ENCODE assay signal across 8 cellular contexts in genomic region chr10:7687228-7687907, GRCh38. TPM values are rescaled to one million over a fixed set of nuclear protein-coding genes. Genes with fewer than 3 reads are reported as not detected.
DNase-seq lines count a peak whose midpoint lies in the region; ATAC-seq and TF ChIP-seq lines count a peak whose summit lies in the region.

No MANE protein-coding gene starts in this region.

- peak; percentile 60 for ATAC-seq in GM19468 (IDR thresholded peaks at IDR 0.05; ENCODE audit: extremely low read depth, unreplicated experiment)
- ATAC-seq in HG03571 (IDR thresholded peaks at IDR 0.05; ENCODE audit: unreplicated experiment), result peak; percentile 96
- ATAC-seq in lower lobe of right lung, result peak; percentile 94

- H3K4me1 ChIP-seq in Caco-2, result peaks cover 6% of the 10 kb centered on the region
- no peaks in the 10 kb centered on the region for H3K4me1 ChIP-seq in lower lobe of right lung

- intact Hi-C loops in Caco-2 (cut with micrococcal nuclease; ENCODE audit: unreplicated experiment) (loop anchor here (1.0 to 5.0 kb wide), 7 partner anchors 29 to 1615 kb away; partner anchors contain the start of gene TAF3), dorsolateral prefrontal cortex (cut with DNase I) (loop anchor here (1.0 to 5.0 kb wide), 3 partner anchors 130 to 163 kb away; partner anchors contain the start of gene TAF3 (in 1 of the 2)), lower lobe of right lung (cut with DNase I) (loop anchor here (5.0 kb wide), 1 partner anchor 160 kb away; no protein-coding TSS in a partner anchor)

- H3K27me3 ChIP-seq in Caco-2 (replicated peaks; ENCODE audit: control insufficient read depth, insufficient read depth, low read length) (no peaks in the 10 kb centered on the region), dorsolateral prefrontal cortex (no peaks in the 10 kb centered on the region), lower lobe of right lung (ENCODE audit: low read depth) (no peaks in the 10 kb centered on the region)

- H3K36me3 Mint-ChIP-seq in Caco-2 (ENCODE audit: insufficient read depth, unreplicated experiment), result no peaks in the 10 kb centered on the region

- H3K9me3 ChIP-seq in Caco-2 (peaks cover 20% of the 10 kb centered on the region), lower lobe of right lung (no peaks in the 10 kb centered on the region)

- H3K9me3 Mint-ChIP-seq in Caco-2 (ENCODE audit: unreplicated experiment), result peaks cover 13% of the 10 kb centered on the region

- BruUV-seq in Caco-2 (replicated peaks; lab: Mats Ljungman, UMichigan), result no TSS peak

- CTCF ChIA-PET in Caco-2 (lab: Charles Lee), result interaction anchor here (0.6 to 5.1 kb wide), 35 partner anchors 11 to 343 kb away, joined by 3 to 206 read pairs (median 5); partner anchors contain the start of genes ATP5F1C, ITIH2, KIN and TAF3

- TF ChIP-seq CTCF in Caco-2 (IDR thresholded peaks at IDR 0.05; ENCODE audit: insufficient read depth in 1 of 2, low read depth in 1 of 2, low read length in 1 of 2, severe bottlenecking in 1 of 2, unreplicated experiment in 1 of 2) (peak; percentile 96 to 98), dorsolateral prefrontal cortex (IDR thresholded peaks at IDR 0.05 in 54 of 56, conservative IDR thresholded peaks at IDR 0.05 in 2 of 56; ENCODE audit: low read depth in 1 of 56, partially characterized antibody in 56 of 56) (peak; percentile 78 to 99 (median 96)), lower lobe of right lung (IDR thresholded peaks at IDR 0.05) (peak; percentile 91)

- H3K27ac Mint-ChIP-seq in Caco-2 (ENCODE audit: unreplicated experiment), result peak overlapping the region; percentile 75

- H3K27me3 Mint-ChIP-seq in Caco-2 (ENCODE audit: insufficient read depth, unreplicated experiment), result no peaks in the 10 kb centered on the region

- H3K4me3 Mint-ChIP-seq in Caco-2 (ENCODE audit: unreplicated experiment), result peak overlapping the region; percentile 66

- H3K4me3 ChIP-seq in Caco-2 (ENCODE audit: low read depth, low read length) (no peak overlapping the region), dorsolateral prefrontal cortex (no peak overlapping the region), lower lobe of right lung (no peak overlapping the region)

- POLR2A ChIA-PET in Caco-2 (lab: Charles Lee), result interaction anchor here (1.0 kb wide), 1 partner anchor 162 kb away, joined by 6 read pairs; no protein-coding TSS in a partner anchor

- H3K4me1 Mint-ChIP-seq in Caco-2 (ENCODE audit: low read depth, unreplicated experiment), result peaks cover 16% of the 10 kb centered on the region

- no peaks in the 10 kb centered on the region for H3K36me3 ChIP-seq in Caco-2 (ENCODE audit: control insufficient read depth, insufficient read depth, low read length)
- no peaks in the 10 kb centered on the region for H3K36me3 ChIP-seq in lower lobe of right lung

- DNase-seq in Caco-2 (peak; percentile 93 to 94), NCI-H774 (lab: John Stamatoyannopoulos, UW) (peak; percentile 75), dorsolateral prefrontal cortex (peak; percentile 65 to 91 (median 80)), lower lobe of right lung (peak; percentile 81)
- peak; percentile 73 to 82 for DNase-seq in activated CD4-positive, alpha-beta T cell treated with anti-CD3 and anti-CD28 coated beads, Interleukin-2, amount 50 U/mL, for 48 hours
- DNase-seq in stimulated activated CD8-positive, alpha-beta memory T cell treated with anti-CD3 and anti-CD28 coated beads, Interleukin-15, amount 100 ng/mL, for 1 hour (ENCODE audit: low read depth), result peak; percentile 33

- H3K27ac ChIP-seq in dorsolateral prefrontal cortex, result no peak overlapping the region
- H3K27ac ChIP-seq in lower lobe of right lung, result no peak overlapping the region

RNA-seq across cellular contexts. Expression of gene ITIH2, which starts 15.7 kb away (rescaled TPM):
- total RNA-seq in Caco-2 (2022), result 13.3 and 20.3 TPM in 2 replicates
- 1 to 10 TPM in 76 of 120 experiments, under 1 TPM in 38, not detected in 6; 0.15 to 5.5 (median 1.4) TPM for total RNA-seq in dorsolateral prefrontal cortex
- total RNA-seq in lower lobe of right lung, result 0.32 TPM

RNA-seq across cellular contexts. Expression of gene ITIH5, which starts 20.6 kb away (rescaled TPM):
- total RNA-seq in Caco-2 (2022), result 0.18 and 0.51 TPM in 2 replicates
- 10 to 100 TPM in 105 of 120 experiments, 1 to 10 TPM in 15; 5.2 to 51.2 (median 16.2) TPM for total RNA-seq in dorsolateral prefrontal cortex
- total RNA-seq in lower lobe of right lung, result 14.8 TPM

Comparison
In these comparisons a context has a peak if more than half of its experiments do, and no peak if none do; other contexts are left out.
1. DNase-seq: peak in every context shown above with its lines; median percentile 94 in Caco-2; 81 in lower lobe of right lung; 80 in dorsolateral prefrontal cortex; 78 in activated CD4-positive, alpha-beta T cell treated with anti-CD3 and anti-CD28 coated beads, Interleukin-2, amount 50 U/mL, for 48 hours; 75 in NCI-H774; 33 in stimulated activated CD8-positive, alpha-beta memory T cell treated with anti-CD3 and anti-CD28 coated beads, Interleukin-15, amount 100 ng/mL, for 1 hour.